8 cellular contexts compared by ENCODE assay signal in genomic region chr4:155954118-155954503, GRCh38. TPM values are rescaled to one million over a fixed set of nuclear protein-coding genes. Genes with fewer than 3 reads are reported as not detected.
A peak's percentile ranks its signal among the peaks of the same experiment; 100 is the strongest.
DNase-seq lines count a peak whose midpoint lies in the region; ATAC-seq and TF ChIP-seq lines count a peak whose summit lies in the region.

No MANE protein-coding gene starts in this region.

- peak overlapping the region; percentile 91 for H3K9ac ChIP-seq in mucosa of stomach (ENCODE audit: low read length)

- in situ Hi-C loops in KBM-7 (cut with MboI; ENCODE audit: low pct_unique_long_range_greater_than_20kb, low sequenced_read_pairs): no loop called here

- H3K27me3 ChIP-seq in A673 (replicated peaks; ENCODE audit: insufficient read depth, low read depth, low read length, poor library complexity) (no peaks in the 10 kb centered on the region), mucosa of stomach (ENCODE audit: control insufficient read depth, insufficient read depth, low read length) (no peaks in the 10 kb centered on the region)

- intact Hi-C loops in A673 (cut with micrococcal nuclease; ENCODE audit: unreplicated experiment): loop anchor here (5.0 kb wide), 1 partner anchor 552 kb away; no protein-coding TSS in a partner anchor

- TF ChIP-seq CTCF in A673 (conservative IDR thresholded peaks at IDR 0.05; ENCODE audit: low read depth, low read length) (no peak), GM20000 (IDR thresholded peaks at IDR 0.05; ENCODE audit: extremely low read depth, missing control alignments) (no peak)

- H3K4me1 Mint-ChIP-seq in IgD-negative memory B cell: peaks cover 10 to 20% (median 17%) of the 10 kb centered on the region in 3 donors
- peaks cover 26% of the 10 kb centered on the region for H3K4me1 Mint-ChIP-seq in central memory CD8-positive, alpha-beta T cell

- POLR2A ChIA-PET in A673 (lab: Charles Lee; ENCODE audit: low non-redundant PET): no interaction called here

- H3K36me3 ChIP-seq in A673 (ENCODE audit: insufficient read depth, low read length, poor library complexity, severe bottlenecking) (no peaks in the 10 kb centered on the region), mucosa of stomach (ENCODE audit: control insufficient read depth, insufficient read depth, low read length) (no peaks in the 10 kb centered on the region)

- peak overlapping the region; percentile 94 for H3K27ac ChIP-seq in A673 (ENCODE audit: low read depth, low read length, poor library complexity, severe bottlenecking)

- peak overlapping the region; percentile 98 to 99 (median 99) for H3K4me3 Mint-ChIP-seq in IgD-negative memory B cell
- H3K4me3 Mint-ChIP-seq in central memory CD8-positive, alpha-beta T cell: peak overlapping the region; percentile 100

- CTCF ChIA-PET in A673 (lab: Charles Lee): interaction anchor here (0.5 to 1.9 kb wide), 2 partner anchors 144 to 165 kb away, joined by 3 to 16 read pairs; no protein-coding TSS in a partner anchor

- ATAC-seq in central memory CD8-positive, alpha-beta T cell (replicated peaks; ENCODE audit: extremely low read depth, poor library complexity, severe bottlenecking): no peak
- ATAC-seq in HG02870 (IDR thresholded peaks at IDR 0.05; ENCODE audit: unreplicated experiment): no peak

- H3K9me3 ChIP-seq in A673 (ENCODE audit: low read depth, low read length, poor library complexity, severe bottlenecking): no peaks in the 10 kb centered on the region
- H3K9me3 ChIP-seq in mucosa of stomach (ENCODE audit: control insufficient read depth, low read length): no peaks in the 10 kb centered on the region

- H3K4me1 ChIP-seq in A673 (ENCODE audit: insufficient read depth, low read length, poor library complexity, severe bottlenecking) (peaks cover 4% of the 10 kb centered on the region), mucosa of stomach (ENCODE audit: control insufficient read depth, insufficient read depth, low read length) (peaks cover 9% of the 10 kb centered on the region)

- H3K36me3 Mint-ChIP-seq in IgD-negative memory B cell: peaks cover 2% of the 10 kb centered on the region
- peaks cover 8% of the 10 kb centered on the region for H3K36me3 Mint-ChIP-seq in central memory CD8-positive, alpha-beta T cell (ENCODE audit: insufficient read depth)

- DNase-seq in A673 (ENCODE audit: low spot score) (no peak), KBM-7 (no peak), GM20000 (ENCODE audit: low spot score) (no peak), mucosa of gallbladder (ENCODE audit: low spot score) (no peak)
- DNase-seq in central memory CD8-positive, alpha-beta T cell (ENCODE audit: low spot score in 2 of 2): no peak

- peak overlapping the region; percentile 80 for H3K4me3 ChIP-seq in A673 (ENCODE audit: low read depth, low read length, poor library complexity, severe bottlenecking)
- peak overlapping the region; percentile 93 for H3K4me3 ChIP-seq in mucosa of stomach (ENCODE audit: low read length)

- no TSS peak for BruUV-seq in A673 (replicated peaks; lab: Mats Ljungman, UMichigan)

- peaks cover 0 to 4% (median 0%) of the 10 kb centered on the region in 3 donors for H3K9me3 Mint-ChIP-seq in IgD-negative memory B cell
- no peaks in the 10 kb centered on the region for H3K9me3 Mint-ChIP-seq in central memory CD8-positive, alpha-beta T cell

- peaks cover 1% of the 10 kb centered on the region for H3K27me3 Mint-ChIP-seq in IgD-negative memory B cell
- H3K27me3 Mint-ChIP-seq in central memory CD8-positive, alpha-beta T cell: peaks cover 19% of the 10 kb centered on the region

- H3K27ac Mint-ChIP-seq in IgD-negative memory B cell: peak overlapping the region; percentile 96 to 99 (median 98)
- H3K27ac Mint-ChIP-seq in central memory CD8-positive, alpha-beta T cell (ENCODE audit: low read depth): peak overlapping the region; percentile 100

RNA-seq across cellular contexts. Expression of gene CTSO, which starts 0.4 kb away (rescaled TPM):
- total RNA-seq in A673 (2021) (1.4 and 1.9 TPM in 2 replicates), mucosa of gallbladder (24.9 TPM)
- polyA plus RNA-seq in IgD-negative memory B cell: 32.6 TPM

RNA-seq across cellular contexts. Expression of gene TDO2, which starts 50.6 kb away (rescaled TPM):
- total RNA-seq in A673 (2021) (0.70 and 1.0 TPM in 2 replicates), mucosa of gallbladder (2.4 TPM)
- polyA plus RNA-seq in IgD-negative memory B cell: not detected
